Comparison of ENCODE assay signal across 11 cellular contexts in the genomic region with DNA sequence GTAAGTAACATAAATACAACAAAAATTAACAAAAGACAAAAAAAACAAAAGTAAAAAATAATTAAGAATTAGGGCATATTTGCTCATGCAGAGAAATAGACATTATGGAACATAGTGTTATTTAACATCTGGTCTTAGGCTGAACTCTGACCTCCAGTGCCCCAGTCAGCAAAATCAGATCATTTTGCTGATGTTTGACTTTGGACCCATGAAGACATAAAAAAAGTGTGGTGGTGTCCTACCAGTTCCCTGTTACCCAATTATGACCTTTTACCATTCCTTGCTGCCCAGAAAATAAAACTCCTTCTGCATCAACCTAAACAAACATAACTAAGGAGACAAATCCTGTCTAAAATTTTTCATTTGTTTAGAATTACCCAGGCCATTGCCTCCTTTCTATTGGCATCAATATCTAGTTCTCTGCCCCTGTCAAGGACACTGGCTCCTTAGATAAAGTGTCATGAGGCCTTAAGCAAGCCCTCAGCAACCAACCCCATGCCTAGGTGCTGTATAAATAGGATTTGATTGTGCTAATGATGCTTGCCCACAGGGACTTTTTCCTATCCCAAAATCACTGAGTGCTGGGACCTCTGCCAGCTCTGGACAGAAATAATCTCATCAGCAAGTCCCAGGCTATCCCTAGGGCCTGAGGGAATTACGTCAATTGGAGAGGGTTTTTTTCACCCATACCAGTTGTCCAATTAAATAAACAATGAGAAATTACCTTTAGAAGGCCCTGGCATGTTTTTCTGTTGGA.
DNase-seq lines count a peak whose midpoint lies in the region; FAIRE-seq and TF ChIP-seq lines count a peak whose summit lies in the region.
"Had no signal": no experiment of that assay in that cellular context is flagged by ENCODE, and none has a peak within 500 bp of the region (broad histone marks: within the 10 kb centered on the region; RNA-seq: fewer than 3 reads in every experiment).

No MANE protein-coding gene starts in this region.

- H3K27me3 ChIP-seq in astrocyte (ENCODE audit: insufficient read depth, low read length), result no peaks in the 10 kb centered on the region
- no peaks in the 10 kb centered on the region for H3K27me3 ChIP-seq in right atrium auricular region

- no peak overlapping the region for H3K9ac ChIP-seq in astrocyte (ENCODE audit: low read length)

- no peak overlapping the region for H3K4me3 Mint-ChIP-seq in astrocyte (ENCODE audit: unreplicated experiment)
- H3K4me3 Mint-ChIP-seq: activated CD4-positive, alpha-beta T cell treated with anti-CD3 and anti-CD28 coated beads, Interleukin-2, amount 10 ng/mL, durations not matched to agents 24 days and 14 days; T-helper 1 cell treated with Interleukin-12 subunit alpha and Interleukin-12 subunit beta and Interleukin-4 antibody, amounts not matched to agents 30 μg/mL and 1 μg/mL, for 36 hours had no signal

- no peaks in the 10 kb centered on the region for H3K27me3 Mint-ChIP-seq in astrocyte (ENCODE audit: low read depth, unreplicated experiment)

- no peak overlapping the region for H3K27ac ChIP-seq in astrocyte (ENCODE audit: low read depth, low read length)
- peak overlapping the region; percentile 17 to 56 for H3K27ac ChIP-seq in right atrium auricular region

- H3K4me1 ChIP-seq in astrocyte (ENCODE audit: insufficient read depth, low read length) (no peaks in the 10 kb centered on the region), right atrium auricular region (peaks cover 0 to 19% of the 10 kb centered on the region in 2 donors)

- peak overlapping the region; percentile 5 for H3K27ac Mint-ChIP-seq in astrocyte (ENCODE audit: unreplicated experiment)
- H3K27ac Mint-ChIP-seq: activated CD4-positive, alpha-beta T cell treated with anti-CD3 and anti-CD28 coated beads, Interleukin-2, amount 10 ng/mL, durations not matched to agents 24 days and 14 days; T-helper 1 cell treated with Interleukin-12 subunit alpha and Interleukin-12 subunit beta and Interleukin-4 antibody, amounts not matched to agents 30 μg/mL and 1 μg/mL, for 36 hours had no signal

- peaks cover 11% of the 10 kb centered on the region for H3K36me3 Mint-ChIP-seq in astrocyte (ENCODE audit: low read depth, unreplicated experiment)

- DNase-seq in NCI-H1436 (lab: John Stamatoyannopoulos, UW), result peak; percentile 32
- no peak for DNase-seq in NCI-H1436 treated with DMSO at 0.1 percent for 48 hours (lab: John Stamatoyannopoulos, UW)
- no peak for DNase-seq in astrocyte (ENCODE audit: low read depth)
- no peak for DNase-seq in right atrium auricular region (ENCODE audit: low spot score)
- DNase-seq in ureter (ENCODE audit: low spot score), result peak; percentile 46
- no peak for DNase-seq in AG08395 (ENCODE audit: low spot score)
- no peak for DNase-seq in activated effector memory CD4-positive, alpha-beta T cell treated with anti-CD3 and anti-CD28 coated beads, Interleukin-2, amount 50 U/mL, for 16 hours
- no peak for DNase-seq in superior temporal gyrus (ENCODE audit: extremely low spot score)
- DNase-seq: activated CD4-positive, alpha-beta T cell treated with anti-CD3 and anti-CD28 coated beads, Interleukin-2, amount 10 ng/mL, durations not matched to agents 24 days and 14 days had no signal

- no peak overlapping the region for H2AFZ ChIP-seq in astrocyte (ENCODE audit: low read depth, low read length)

- no peaks in the 10 kb centered on the region for H3K79me2 ChIP-seq in astrocyte (ENCODE audit: insufficient read depth, low read length)

- FAIRE-seq in astrocyte (lab: Jason Lieb, UNC), result no peak
- FAIRE-seq: A204.1 had no signal

- peaks cover 13% of the 10 kb centered on the region for H3K4me1 Mint-ChIP-seq in astrocyte (ENCODE audit: low read depth, unreplicated experiment)
- H3K4me1 Mint-ChIP-seq: activated CD4-positive, alpha-beta T cell treated with anti-CD3 and anti-CD28 coated beads, Interleukin-2, amount 10 ng/mL, durations not matched to agents 24 days and 14 days had no signal

- no peak overlapping the region for H3K4me2 ChIP-seq in astrocyte (ENCODE audit: low read length)

- TF ChIP-seq CTCF in astrocyte (IDR thresholded peaks at IDR 0.05; ENCODE audit: insufficient read depth, low read depth, low read length) (no peak), right atrium auricular region (IDR thresholded peaks at IDR 0.05) (no peak)

- H3K9me3 ChIP-seq in astrocyte (ENCODE audit: insufficient read depth, low read depth, low read length), result no peaks in the 10 kb centered on the region
- H3K9me3 ChIP-seq in right atrium auricular region, result no peaks in the 10 kb centered on the region

- no peak overlapping the region for H3K4me3 ChIP-seq in astrocyte (ENCODE audit: insufficient read depth, low read depth, low read length)
- no peak overlapping the region for H3K4me3 ChIP-seq in right atrium auricular region

- H3K36me3 ChIP-seq in astrocyte (ENCODE audit: insufficient read depth, low read length) (peaks cover 3% of the 10 kb centered on the region), right atrium auricular region (peaks cover 8% of the 10 kb centered on the region)

- H3K9me3 Mint-ChIP-seq in astrocyte (ENCODE audit: unreplicated experiment), result no peaks in the 10 kb centered on the region
- H3K9me3 Mint-ChIP-seq: activated CD4-positive, alpha-beta T cell treated with anti-CD3 and anti-CD28 coated beads, Interleukin-2, amount 10 ng/mL, durations not matched to agents 24 days and 14 days; T-helper 1 cell treated with Interleukin-12 subunit alpha and Interleukin-12 subunit beta and Interleukin-4 antibody, amounts not matched to agents 30 μg/mL and 1 μg/mL, for 36 hours had no signal

- no peaks in the 10 kb centered on the region for H4K20me1 ChIP-seq in astrocyte (ENCODE audit: insufficient read depth, low read length)

Comparison
In these comparisons a context has a peak if more than half of its experiments do, and no peak if none do; other contexts are left out.
1. DNase-seq: peak in NCI-H1436 (single experiment) and ureter (single experiment); none in NCI-H1436 treated with DMSO at 0.1 percent for 48 hours (single experiment), astrocyte (single experiment), right atrium auricular region (single experiment), AG08395 (single experiment), activated effector memory CD4-positive, alpha-beta T cell treated with anti-CD3 and anti-CD28 coated beads, Interleukin-2, amount 50 U/mL, for 16 hours (single experiment) and superior temporal gyrus (single experiment).